7 cellular contexts compared by ENCODE assay signal in the genomic region with DNA sequence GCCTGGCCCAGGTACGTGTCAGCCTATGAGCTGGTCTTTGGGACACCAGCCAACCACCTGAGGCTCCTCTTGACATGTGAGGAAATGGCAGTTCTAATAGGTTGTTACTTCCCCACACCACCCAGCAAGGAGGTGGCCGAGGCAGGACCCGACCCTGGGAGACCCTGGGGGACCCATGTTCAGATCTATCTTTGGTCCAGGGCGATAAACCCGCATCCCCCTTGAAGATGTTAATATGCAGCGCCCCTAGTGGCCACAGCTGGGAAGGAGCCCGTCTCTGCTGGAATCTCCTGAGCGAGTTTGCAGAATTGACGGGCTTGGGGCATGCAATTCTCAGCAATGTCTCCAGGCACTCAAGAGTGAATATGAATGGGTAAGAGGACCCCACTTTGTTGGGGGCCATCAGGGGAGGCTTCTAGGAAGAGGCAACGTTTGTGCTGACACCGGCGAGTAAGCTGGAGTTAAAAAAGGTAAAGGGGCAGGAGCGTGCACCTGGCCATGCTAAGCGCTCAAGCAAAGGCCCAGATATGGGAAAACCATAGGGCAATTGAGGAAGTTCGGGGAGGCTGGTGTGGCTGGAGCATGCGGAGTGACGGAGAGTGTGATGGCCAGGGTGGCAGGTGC. TPM values are rescaled to one million over a fixed set of nuclear protein-coding genes. Genes with fewer than 3 reads are reported as not detected.
DNase-seq lines count a peak whose midpoint lies in the region; ATAC-seq, FAIRE-seq and TF ChIP-seq lines count a peak whose summit lies in the region.

No MANE protein-coding gene starts in this region.

- no peaks in the 10 kb centered on the region for H4K20me1 ChIP-seq in keratinocyte (ENCODE audit: control insufficient read depth, extremely low read depth, insufficient read depth, low read length)

- no peaks in the 10 kb centered on the region for H3K79me2 ChIP-seq in keratinocyte (ENCODE audit: control insufficient read depth, insufficient read depth, low read length)

- peak; percentile 97 for DNase-seq in NB4 (ENCODE audit: low read depth)
- peak; percentile 91 for DNase-seq in WTC11 (ENCODE audit: low spot score)
- DNase-seq in T47D (ENCODE audit: low read depth in 1 of 2, low spot score in 1 of 2): peak; percentile 62
- DNase-seq in keratinocyte (ENCODE audit: low read depth, low spot score): no peak
- peak; percentile 64 for DNase-seq in stimulated activated CD4-positive, alpha-beta T cell treated with anti-CD3 and anti-CD28 coated beads, Interleukin-2, amount 100 ng/mL, for 4 hours (ENCODE audit: low read depth)
- DNase-seq in NCI-H1048 (lab: John Stamatoyannopoulos, UW): no peak

- H3K9me3 Mint-ChIP-seq in WTC11: peaks cover 4% of the 10 kb centered on the region; the same call in 1 of the 2 replicates

- no peaks in the 10 kb centered on the region for H3K9me3 ChIP-seq in keratinocyte (ENCODE audit: control insufficient read depth, low read depth, low read length)

- ATAC-seq in WTC11: peak; percentile 60

- no peaks in the 10 kb centered on the region for H3K27me3 ChIP-seq in keratinocyte (ENCODE audit: control insufficient read depth, extremely low read depth, insufficient read depth, low read length)

- H3K4me1 Mint-ChIP-seq in WTC11: peaks cover 24% of the 10 kb centered on the region

- 0 out of 2 replicates have a peak overlapping the region, but pooled peaks have one; percentile 20 for H3K4me3 Mint-ChIP-seq in WTC11

- H3K36me3 ChIP-seq in keratinocyte (ENCODE audit: control insufficient read depth in 2 of 2, extremely low read depth in 1 of 2, insufficient read depth in 2 of 2, low read length in 2 of 2): no peaks in the 10 kb centered on the region

- no peak overlapping the region for H3K9ac ChIP-seq in keratinocyte (ENCODE audit: control insufficient read depth, extremely low read depth, insufficient read depth, low read length)

- TF ChIP-seq CTCF in GM12873 (IDR thresholded peaks at IDR 0.05; ENCODE audit: insufficient read depth, low read depth, low read length, missing control alignments) (peak; percentile 93), NB4 (IDR thresholded peaks at IDR 0.05; ENCODE audit: low read depth, low read length) (peak; percentile 100), WTC11 (IDR thresholded peaks at IDR 0.05) (peak; percentile 97), keratinocyte (optimal IDR thresholded peaks at IDR 0.05 in 1 of 3, IDR thresholded peaks at IDR 0.05 in 1 of 3, conservative IDR thresholded peaks at IDR 0.05 in 1 of 3; ENCODE audit: extremely low read depth in 1 of 3, insufficient read depth in 2 of 3, low read length in 3 of 3) (peak; percentile 82 to 83 (median 83))

- no peak overlapping the region for H3K27ac ChIP-seq in keratinocyte (ENCODE audit: control insufficient read depth, insufficient read depth, low read length)

- no peak for TF ChIP-seq POLR2A in NB4 (IDR thresholded peaks at IDR 0.05; ENCODE audit: extremely low read depth, insufficient read length)

- in situ Hi-C loops in T47D (cut with HindIII; ENCODE audit: low pct_unique_long_range_greater_than_20kb, low sequenced_read_pairs): no loop called here

- no peak overlapping the region for H3K4me2 ChIP-seq in keratinocyte (ENCODE audit: control insufficient read depth, extremely low read depth, insufficient read depth, low read depth, low read length)

- CTCF ChIA-PET in WTC11 (lab: Charles Lee): interaction anchor here (0.5 to 6.0 kb wide), 57 partner anchors 8 to 1221 kb away, joined by 3 to 88 read pairs (median 4); a partner anchor contains a TSS

- H3K36me3 Mint-ChIP-seq in WTC11: no peaks in the 10 kb centered on the region

- H3K27me3 Mint-ChIP-seq in WTC11 (ENCODE audit: low read depth): peaks cover 9% of the 10 kb centered on the region

- H3K4me1 ChIP-seq in keratinocyte (ENCODE audit: control insufficient read depth, extremely low read depth, insufficient read depth, low read length): peaks cover 3% of the 10 kb centered on the region

- no peak overlapping the region for H2AFZ ChIP-seq in keratinocyte (ENCODE audit: control insufficient read depth, low read length)

- dilution Hi-C loops in keratinocyte (cut with MboI; ENCODE audit: extremely low pct_ligation_motif_present, low sequenced_read_pairs): no loop called here

- no peak for FAIRE-seq in keratinocyte (lab: Jason Lieb, UNC)

- H3K9me1 ChIP-seq in keratinocyte (ENCODE audit: control insufficient read depth, extremely low read depth, insufficient read depth, low read length): no peaks in the 10 kb centered on the region

- POLR2A ChIA-PET in WTC11 (lab: Charles Lee): interaction anchor here (0.5 to 1.3 kb wide), 3 partner anchors 53 to 84 kb away, joined by 3 to 6 read pairs (median 4); a partner anchor contains a TSS

- H3K4me3 ChIP-seq in NB4 (ENCODE audit: low read depth, low read length) (no peak overlapping the region), keratinocyte (ENCODE audit: control insufficient read depth in 2 of 3, extremely low read depth in 1 of 3, insufficient read depth in 2 of 3, low read depth in 1 of 3, low read length in 3 of 3) (no peak overlapping the region)

- peak overlapping the region; percentile 77 for H3K27ac Mint-ChIP-seq in WTC11

TF ChIP-seq in WTC11, 78 proteins besides CTCF, POLR2A, EP300 and RAD21 (continues in another document):
- TF ChIP-seq ATF1 (CRISPR knock-in tag; IDR thresholded peaks at IDR 0.05) (no peak), KAT7 (CRISPR knock-in tag; IDR thresholded peaks at IDR 0.05; ENCODE audit: borderline replicate concordance) (no peak), MXD4 (CRISPR knock-in tag; IDR thresholded peaks at IDR 0.05; ENCODE audit: borderline replicate concordance) (no peak), EMX1 (CRISPR knock-in tag; IDR thresholded peaks at IDR 0.05) (no peak), NFE2L1 (CRISPR knock-in tag; IDR thresholded peaks at IDR 0.05) (no peak)
- TF ChIP-seq, protein P1, sequence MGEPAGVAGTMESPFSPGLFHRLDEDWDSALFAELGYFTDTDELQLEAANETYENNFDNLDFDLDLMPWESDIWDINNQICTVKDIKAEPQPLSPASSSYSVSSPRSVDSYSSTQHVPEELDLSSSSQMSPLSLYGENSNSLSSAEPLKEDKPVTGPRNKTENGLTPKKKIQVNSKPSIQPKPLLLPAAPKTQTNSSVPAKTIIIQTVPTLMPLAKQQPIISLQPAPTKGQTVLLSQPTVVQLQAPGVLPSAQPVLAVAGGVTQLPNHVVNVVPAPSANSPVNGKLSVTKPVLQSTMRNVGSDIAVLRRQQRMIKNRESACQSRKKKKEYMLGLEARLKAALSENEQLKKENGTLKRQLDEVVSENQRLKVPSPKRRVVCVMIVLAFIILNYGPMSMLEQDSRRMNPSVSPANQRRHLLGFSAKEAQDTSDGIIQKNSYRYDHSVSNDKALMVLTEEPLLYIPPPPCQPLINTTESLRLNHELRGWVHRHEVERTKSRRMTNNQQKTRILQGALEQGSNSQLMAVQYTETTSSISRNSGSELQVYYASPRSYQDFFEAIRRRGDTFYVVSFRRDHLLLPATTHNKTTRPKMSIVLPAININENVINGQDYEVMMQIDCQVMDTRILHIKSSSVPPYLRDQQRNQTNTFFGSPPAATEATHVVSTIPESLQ (CRISPR knock-in tag; IDR thresholded peaks at IDR 0.05): no peak
- TF ChIP-seq, protein P2, sequence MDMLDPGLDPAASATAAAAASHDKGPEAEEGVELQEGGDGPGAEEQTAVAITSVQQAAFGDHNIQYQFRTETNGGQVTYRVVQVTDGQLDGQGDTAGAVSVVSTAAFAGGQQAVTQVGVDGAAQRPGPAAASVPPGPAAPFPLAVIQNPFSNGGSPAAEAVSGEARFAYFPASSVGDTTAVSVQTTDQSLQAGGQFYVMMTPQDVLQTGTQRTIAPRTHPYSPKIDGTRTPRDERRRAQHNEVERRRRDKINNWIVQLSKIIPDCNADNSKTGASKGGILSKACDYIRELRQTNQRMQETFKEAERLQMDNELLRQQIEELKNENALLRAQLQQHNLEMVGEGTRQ (CRISPR knock-in tag; IDR thresholded peaks at IDR 0.05): no peak
- TF ChIP-seq, protein P3, sequence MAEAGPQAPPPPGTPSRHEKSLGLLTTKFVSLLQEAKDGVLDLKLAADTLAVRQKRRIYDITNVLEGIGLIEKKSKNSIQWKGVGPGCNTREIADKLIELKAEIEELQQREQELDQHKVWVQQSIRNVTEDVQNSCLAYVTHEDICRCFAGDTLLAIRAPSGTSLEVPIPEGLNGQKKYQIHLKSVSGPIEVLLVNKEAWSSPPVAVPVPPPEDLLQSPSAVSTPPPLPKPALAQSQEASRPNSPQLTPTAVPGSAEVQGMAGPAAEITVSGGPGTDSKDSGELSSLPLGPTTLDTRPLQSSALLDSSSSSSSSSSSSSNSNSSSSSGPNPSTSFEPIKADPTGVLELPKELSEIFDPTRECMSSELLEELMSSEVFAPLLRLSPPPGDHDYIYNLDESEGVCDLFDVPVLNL (CRISPR knock-in tag; IDR thresholded peaks at IDR 0.05; ENCODE audit: borderline replicate concordance, low read depth): no peak

RNA-seq across cellular contexts. Expression of a gene that starts 1.5 kb away (rescaled TPM):
- 2.8 to 3.3 TPM (median 3.2 TPM) in 3 replicates for total RNA-seq in WTC11 (2021)
- polyA plus RNA-seq in keratinocyte: 0.08 to 0.14 TPM (median 0.08 TPM) in 3 replicates
- polyA plus RNA-seq in keratinocyte (2011; ENCODE audit: low read depth): not detected
- polyA plus RNA-seq in keratinocyte (2011; cell fraction: cytosol; rRNA removed): 0.07 and 0.19 TPM in 2 replicates
- 0.04 and 0.29 TPM in 2 replicates for polyA plus RNA-seq in keratinocyte (2011; cell fraction: nucleus; rRNA removed)
- 0.29 and 3.4 TPM in 2 replicates for polyA plus RNA-seq in keratinocyte (2012; ENCODE audit: low replicate concordance)
- 0.10 to 0.82 TPM in 2 of 3 replicates, not detected in the other for polyA minus RNA-seq in keratinocyte
- polyA minus RNA-seq in keratinocyte (2011; cell fraction: cytosol; rRNA and poly(A)+ RNA removed): not detected
- polyA minus RNA-seq in keratinocyte (2011; cell fraction: nucleus; rRNA and poly(A)+ RNA removed): not detected in 2 replicates

RNA-seq across cellular contexts. Expression of a gene that starts 31.8 kb away (rescaled TPM):
- total RNA-seq in WTC11 (2021): 11.4 to 16.0 TPM (median 14.8 TPM) in 3 replicates
- not detected in 3 replicates for polyA plus RNA-seq in keratinocyte
- polyA plus RNA-seq in keratinocyte (2011; ENCODE audit: low read depth): not detected
- polyA plus RNA-seq in keratinocyte (2011; cell fraction: cytosol; rRNA removed): not detected in 2 replicates
- polyA plus RNA-seq in keratinocyte (2011; cell fraction: nucleus; rRNA removed): not detected in 2 replicates
- not detected in 2 replicates for polyA plus RNA-seq in keratinocyte (2012; ENCODE audit: low replicate concordance)
- not detected in 3 replicates for polyA minus RNA-seq in keratinocyte
- polyA minus RNA-seq in keratinocyte (2011; cell fraction: cytosol; rRNA and poly(A)+ RNA removed): not detected
- not detected in 2 replicates for polyA minus RNA-seq in keratinocyte (2011; cell fraction: nucleus; rRNA and poly(A)+ RNA removed)

RNA-seq across cellular contexts. Expression of a gene that starts 51.7 kb away (rescaled TPM):
- total RNA-seq in WTC11 (2021): not detected in 3 replicates
- polyA plus RNA-seq in keratinocyte: not detected in 3 replicates
- polyA plus RNA-seq in keratinocyte (2011; ENCODE audit: low read depth): not detected
- polyA plus RNA-seq in keratinocyte (2011; cell fraction: cytosol; rRNA removed): not detected in 2 replicates
- polyA plus RNA-seq in keratinocyte (2011; cell fraction: nucleus; rRNA removed): not detected in 2 replicates
- not detected in 2 replicates for polyA plus RNA-seq in keratinocyte (2012; ENCODE audit: low replicate concordance)
- not detected in 3 replicates for polyA minus RNA-seq in keratinocyte
- not detected for polyA minus RNA-seq in keratinocyte (2011; cell fraction: cytosol; rRNA and poly(A)+ RNA removed)
- not detected in 2 replicates for polyA minus RNA-seq in keratinocyte (2011; cell fraction: nucleus; rRNA and poly(A)+ RNA removed)

Comparison
In these comparisons a context has a peak if more than half of its experiments do, and no peak if none do; other contexts are left out.
1. DNase-seq: peak in NB4 (single experiment), WTC11 (single experiment), T47D (2 of 2) and stimulated activated CD4-positive, alpha-beta T cell treated with anti-CD3 and anti-CD28 coated beads, Interleukin-2, amount 100 ng/mL, for 4 hours (single experiment); none in keratinocyte (single experiment) and NCI-H1048 (single experiment).
2. Peak in every context shown above with its lines, with median percentiles within 50 percentile points of each other: CTCF ChIP-seq.